In the genomic region with DNA sequence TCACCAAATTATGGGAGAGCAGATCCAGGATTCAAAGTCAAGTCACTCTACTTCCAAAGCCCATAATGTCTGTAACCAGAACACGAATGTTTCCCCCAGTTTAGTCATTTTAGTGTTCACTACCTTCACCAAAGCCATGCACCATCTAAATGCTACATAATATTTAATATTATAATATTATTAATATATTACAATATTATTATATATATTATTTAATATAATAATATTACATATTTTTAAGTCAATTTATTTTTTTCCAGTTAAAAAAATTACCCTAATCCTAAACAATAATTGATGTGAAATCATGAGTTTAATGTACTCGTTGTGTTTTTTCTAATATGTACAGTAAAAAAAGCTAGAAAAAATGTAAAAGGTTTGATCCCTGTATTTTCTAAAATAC, we compare ENCODE assay signal across 1 cellular context.
TF ChIP-seq lines count a peak whose summit lies in the region.

No MANE protein-coding gene starts in this region.

TF ChIP-seq in K562, 482 proteins besides CTCF, POLR2A, EP300 and RAD21:
- TF ChIP-seq ZNF175 (CRISPR knock-in tag; IDR thresholded peaks at IDR 0.05; ENCODE audit: low read depth), result no peak
- TF ChIP-seq, protein P1, sequence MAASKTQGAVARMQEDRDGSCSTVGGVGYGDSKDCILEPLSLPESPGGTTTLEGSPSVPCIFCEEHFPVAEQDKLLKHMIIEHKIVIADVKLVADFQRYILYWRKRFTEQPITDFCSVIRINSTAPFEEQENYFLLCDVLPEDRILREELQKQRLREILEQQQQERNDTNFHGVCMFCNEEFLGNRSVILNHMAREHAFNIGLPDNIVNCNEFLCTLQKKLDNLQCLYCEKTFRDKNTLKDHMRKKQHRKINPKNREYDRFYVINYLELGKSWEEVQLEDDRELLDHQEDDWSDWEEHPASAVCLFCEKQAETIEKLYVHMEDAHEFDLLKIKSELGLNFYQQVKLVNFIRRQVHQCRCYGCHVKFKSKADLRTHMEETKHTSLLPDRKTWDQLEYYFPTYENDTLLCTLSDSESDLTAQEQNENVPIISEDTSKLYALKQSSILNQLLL (CRISPR knock-in tag; IDR thresholded peaks at IDR 0.05; ENCODE audit: borderline replicate concordance), result no peak
- no peak for TF ChIP-seq FOXK2 (conservative IDR thresholded peaks at IDR 0.05 in 1 of 2, IDR thresholded peaks at IDR 0.05 in 1 of 2; ENCODE audit: low read depth in 2 of 2)
- TF ChIP-seq, protein P2, sequence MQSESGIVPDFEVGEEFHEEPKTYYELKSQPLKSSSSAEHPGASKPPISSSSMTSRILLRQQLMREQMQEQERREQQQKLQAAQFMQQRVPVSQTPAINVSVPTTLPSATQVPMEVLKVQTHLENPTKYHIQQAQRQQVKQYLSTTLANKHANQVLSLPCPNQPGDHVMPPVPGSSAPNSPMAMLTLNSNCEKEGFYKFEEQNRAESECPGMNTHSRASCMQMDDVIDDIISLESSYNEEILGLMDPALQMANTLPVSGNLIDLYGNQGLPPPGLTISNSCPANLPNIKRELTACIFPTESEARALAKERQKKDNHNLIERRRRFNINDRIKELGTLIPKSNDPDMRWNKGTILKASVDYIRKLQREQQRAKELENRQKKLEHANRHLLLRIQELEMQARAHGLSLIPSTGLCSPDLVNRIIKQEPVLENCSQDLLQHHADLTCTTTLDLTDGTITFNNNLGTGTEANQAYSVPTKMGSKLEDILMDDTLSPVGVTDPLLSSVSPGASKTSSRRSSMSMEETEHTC (IDR thresholded peaks at IDR 0.05), result no peak
- TF ChIP-seq, protein P3, sequence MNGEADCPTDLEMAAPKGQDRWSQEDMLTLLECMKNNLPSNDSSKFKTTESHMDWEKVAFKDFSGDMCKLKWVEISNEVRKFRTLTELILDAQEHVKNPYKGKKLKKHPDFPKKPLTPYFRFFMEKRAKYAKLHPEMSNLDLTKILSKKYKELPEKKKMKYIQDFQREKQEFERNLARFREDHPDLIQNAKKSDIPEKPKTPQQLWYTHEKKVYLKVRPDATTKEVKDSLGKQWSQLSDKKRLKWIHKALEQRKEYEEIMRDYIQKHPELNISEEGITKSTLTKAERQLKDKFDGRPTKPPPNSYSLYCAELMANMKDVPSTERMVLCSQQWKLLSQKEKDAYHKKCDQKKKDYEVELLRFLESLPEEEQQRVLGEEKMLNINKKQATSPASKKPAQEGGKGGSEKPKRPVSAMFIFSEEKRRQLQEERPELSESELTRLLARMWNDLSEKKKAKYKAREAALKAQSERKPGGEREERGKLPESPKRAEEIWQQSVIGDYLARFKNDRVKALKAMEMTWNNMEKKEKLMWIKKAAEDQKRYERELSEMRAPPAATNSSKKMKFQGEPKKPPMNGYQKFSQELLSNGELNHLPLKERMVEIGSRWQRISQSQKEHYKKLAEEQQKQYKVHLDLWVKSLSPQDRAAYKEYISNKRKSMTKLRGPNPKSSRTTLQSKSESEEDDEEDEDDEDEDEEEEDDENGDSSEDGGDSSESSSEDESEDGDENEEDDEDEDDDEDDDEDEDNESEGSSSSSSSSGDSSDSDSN (IDR thresholded peaks at IDR 0.05; ENCODE audit: borderline replicate concordance in 1 of 2, low read depth in 2 of 2, low read length in 2 of 2), result no peak
- TF ChIP-seq, protein P4, sequence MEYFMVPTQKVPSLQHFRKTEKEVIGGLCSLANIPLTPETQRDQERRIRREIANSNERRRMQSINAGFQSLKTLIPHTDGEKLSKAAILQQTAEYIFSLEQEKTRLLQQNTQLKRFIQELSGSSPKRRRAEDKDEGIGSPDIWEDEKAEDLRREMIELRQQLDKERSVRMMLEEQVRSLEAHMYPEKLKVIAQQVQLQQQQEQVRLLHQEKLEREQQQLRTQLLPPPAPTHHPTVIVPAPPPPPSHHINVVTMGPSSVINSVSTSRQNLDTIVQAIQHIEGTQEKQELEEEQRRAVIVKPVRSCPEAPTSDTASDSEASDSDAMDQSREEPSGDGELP (CRISPR knock-in tag; IDR thresholded peaks at IDR 0.05; ENCODE audit: borderline replicate concordance), result no peak
- no peak for TF ChIP-seq ZNF3 (CRISPR knock-in tag; IDR thresholded peaks at IDR 0.05)
- no peak for TF ChIP-seq RFX7 (CRISPR knock-in tag; IDR thresholded peaks at IDR 0.05)
- TF ChIP-seq, protein P5, sequence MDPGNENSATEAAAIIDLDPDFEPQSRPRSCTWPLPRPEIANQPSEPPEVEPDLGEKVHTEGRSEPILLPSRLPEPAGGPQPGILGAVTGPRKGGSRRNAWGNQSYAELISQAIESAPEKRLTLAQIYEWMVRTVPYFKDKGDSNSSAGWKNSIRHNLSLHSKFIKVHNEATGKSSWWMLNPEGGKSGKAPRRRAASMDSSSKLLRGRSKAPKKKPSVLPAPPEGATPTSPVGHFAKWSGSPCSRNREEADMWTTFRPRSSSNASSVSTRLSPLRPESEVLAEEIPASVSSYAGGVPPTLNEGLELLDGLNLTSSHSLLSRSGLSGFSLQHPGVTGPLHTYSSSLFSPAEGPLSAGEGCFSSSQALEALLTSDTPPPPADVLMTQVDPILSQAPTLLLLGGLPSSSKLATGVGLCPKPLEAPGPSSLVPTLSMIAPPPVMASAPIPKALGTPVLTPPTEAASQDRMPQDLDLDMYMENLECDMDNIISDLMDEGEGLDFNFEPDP (CRISPR knock-in tag; IDR thresholded peaks at IDR 0.05), result no peak
- TF ChIP-seq, protein P6, sequence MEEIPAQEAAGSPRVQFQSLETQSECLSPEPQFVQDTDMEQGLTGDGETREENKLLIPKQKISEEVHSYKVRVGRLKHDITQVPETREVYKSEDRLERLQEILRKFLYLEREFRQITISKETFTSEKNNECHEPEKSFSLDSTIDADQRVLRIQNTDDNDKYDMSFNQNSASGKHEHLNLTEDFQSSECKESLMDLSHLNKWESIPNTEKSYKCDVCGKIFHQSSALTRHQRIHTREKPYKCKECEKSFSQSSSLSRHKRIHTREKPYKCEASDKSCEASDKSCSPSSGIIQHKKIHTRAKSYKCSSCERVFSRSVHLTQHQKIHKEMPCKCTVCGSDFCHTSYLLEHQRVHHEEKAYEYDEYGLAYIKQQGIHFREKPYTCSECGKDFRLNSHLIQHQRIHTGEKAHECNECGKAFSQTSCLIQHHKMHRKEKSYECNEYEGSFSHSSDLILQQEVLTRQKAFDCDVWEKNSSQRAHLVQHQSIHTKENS (CRISPR knock-in tag; IDR thresholded peaks at IDR 0.05), result no peak
- no peak for TF ChIP-seq SPI1 (IDR thresholded peaks at IDR 0.05; ENCODE audit: borderline replicate concordance, low read depth, low read length)
- no peak for TF ChIP-seq ZNF232 (CRISPR knock-in tag; IDR thresholded peaks at IDR 0.05)
- TF ChIP-seq DNMT1 (IDR thresholded peaks at IDR 0.05), result no peak
- TF ChIP-seq, protein P7, sequence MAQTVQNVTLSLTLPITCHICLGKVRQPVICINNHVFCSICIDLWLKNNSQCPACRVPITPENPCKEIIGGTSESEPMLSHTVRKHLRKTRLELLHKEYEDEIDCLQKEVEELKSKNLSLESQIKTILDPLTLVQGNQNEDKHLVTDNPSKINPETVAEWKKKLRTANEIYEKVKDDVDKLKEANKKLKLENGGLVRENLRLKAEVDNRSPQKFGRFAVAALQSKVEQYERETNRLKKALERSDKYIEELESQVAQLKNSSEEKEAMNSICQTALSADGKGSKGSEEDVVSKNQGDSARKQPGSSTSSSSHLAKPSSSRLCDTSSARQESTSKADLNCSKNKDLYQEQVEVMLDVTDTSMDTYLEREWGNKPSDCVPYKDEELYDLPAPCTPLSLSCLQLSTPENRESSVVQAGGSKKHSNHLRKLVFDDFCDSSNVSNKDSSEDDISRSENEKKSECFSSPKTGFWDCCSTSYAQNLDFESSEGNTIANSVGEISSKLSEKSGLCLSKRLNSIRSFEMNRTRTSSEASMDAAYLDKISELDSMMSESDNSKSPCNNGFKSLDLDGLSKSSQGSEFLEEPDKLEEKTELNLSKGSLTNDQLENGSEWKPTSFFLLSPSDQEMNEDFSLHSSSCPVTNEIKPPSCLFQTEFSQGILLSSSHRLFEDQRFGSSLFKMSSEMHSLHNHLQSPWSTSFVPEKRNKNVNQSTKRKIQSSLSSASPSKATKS (CRISPR knock-in tag; IDR thresholded peaks at IDR 0.05), result no peak
- no peak for TF ChIP-seq ZNF444 (CRISPR knock-in tag; IDR thresholded peaks at IDR 0.05)
TF ChIP-seq in K562: peak in this region for 0.
